ENCODE assay signal across 13 cellular contexts in genomic region chr6:113596477-113596876, GRCh38.
DNase-seq lines count a peak whose midpoint lies in the region; ATAC-seq and TF ChIP-seq lines count a peak whose summit lies in the region.
"Had no signal": no experiment of that assay in that cellular context is flagged by ENCODE, and none has a peak within 500 bp of the region (broad histone marks: within the 10 kb centered on the region; RNA-seq: fewer than 3 reads in every experiment).

No MANE protein-coding gene starts in this region.

- H3K4me2 ChIP-seq in parathyroid adenoma (ENCODE audit: low read length), result no peak overlapping the region

- no peak overlapping the region for H3K9ac ChIP-seq in parathyroid adenoma

- intact Hi-C loops in Right ventricle myocardium inferior (cut with DNase I) (no loop called here), cardiac septum (cut with DNase I) (no loop called here), left ventricle myocardium inferior (cut with micrococcal nuclease) (no loop called here), thyroid gland (cut with DNase I) (no loop called here)

- H2AFZ ChIP-seq in parathyroid adenoma, result peak overlapping the region; percentile 57

- no peaks in the 10 kb centered on the region for H3K36me3 Mint-ChIP-seq in activated CD8-positive, alpha-beta memory T cell treated with anti-CD3 and anti-CD28 coated beads, Interleukin-2, amount 10 ng/mL, durations not matched to agents 7 days and 5 days

- no peak for TF ChIP-seq EP300 in upper lobe of left lung (IDR thresholded peaks at IDR 0.05)

- peak; percentile 26 for ATAC-seq in Right ventricle myocardium inferior
- no peak for ATAC-seq in upper lobe of left lung (ENCODE audit: low FRiP score in 2 of 2)
- no peak for ATAC-seq in activated CD8-positive, alpha-beta memory T cell treated with anti-CD3 and anti-CD28 coated beads, Interleukin-2, amount 10 ng/mL, durations not matched to agents 7 days and 5 days
- ATAC-seq: activated naive CD4-positive, alpha-beta T cell treated with anti-CD3 and anti-CD28 coated beads, Interleukin-2, amount 50 U/mL, for 72 hours had no signal

- no peak overlapping the region for H3K27ac Mint-ChIP-seq in activated CD8-positive, alpha-beta memory T cell treated with anti-CD3 and anti-CD28 coated beads, Interleukin-2, amount 10 ng/mL, durations not matched to agents 7 days and 5 days
- H3K27ac Mint-ChIP-seq: activated naive CD4-positive, alpha-beta T cell treated with anti-CD3 and anti-CD28 coated beads, Interleukin-2, amount 50 U/mL, for 72 hours; dendritic cell treated with granulocyte-macrophage colony-stimulating factor and Interleukin-4, amounts not matched to agents 40 ng/mL and 50 ng/mL, for 4 days had no signal

- 45 to 53% methylated on average over 3 of the region's 3 CpGs for WGBS in upper lobe of left lung, 2 donors
- WGBS in thyroid gland, 2 donors, result 58 to 75% methylated on average over 3 of the region's 3 CpGs

- H3K36me3 ChIP-seq in left ventricle myocardium inferior (no peaks in the 10 kb centered on the region), parathyroid adenoma (ENCODE audit: control insufficient read depth, insufficient read depth, low read length) (no peaks in the 10 kb centered on the region), upper lobe of left lung (no peaks in the 10 kb centered on the region), thyroid gland (no peaks in the 10 kb centered on the region)
- H3K36me3 ChIP-seq: WERI-Rb-1 had no signal

- H3K9me3 ChIP-seq in left ventricle myocardium inferior (replicated peaks) (no peaks in the 10 kb centered on the region), parathyroid adenoma (ENCODE audit: control insufficient read depth, low read length) (no peaks in the 10 kb centered on the region), upper lobe of left lung (no peaks in the 10 kb centered on the region), thyroid gland (no peaks in the 10 kb centered on the region)

- H3K79me2 ChIP-seq in parathyroid adenoma, result no peaks in the 10 kb centered on the region

- H3K9me3 Mint-ChIP-seq in activated CD8-positive, alpha-beta memory T cell treated with anti-CD3 and anti-CD28 coated beads, Interleukin-2, amount 10 ng/mL, durations not matched to agents 7 days and 5 days (ENCODE audit: low read depth), result no peaks in the 10 kb centered on the region

- no peak for TF ChIP-seq CTCF in left ventricle myocardium inferior (IDR thresholded peaks at IDR 0.05; ENCODE audit: borderline replicate concordance)
- no peak for TF ChIP-seq CTCF in parathyroid adenoma (IDR thresholded peaks at IDR 0.05)
- no peak for TF ChIP-seq CTCF in upper lobe of left lung (IDR thresholded peaks at IDR 0.05)
- TF ChIP-seq CTCF in thyroid gland (IDR thresholded peaks at IDR 0.05), result no peak

- TF ChIP-seq POLR2A in upper lobe of left lung (IDR thresholded peaks at IDR 0.05) (no peak), thyroid gland (IDR thresholded peaks at IDR 0.05) (no peak)

- H3K4me1 Mint-ChIP-seq in activated CD8-positive, alpha-beta memory T cell treated with anti-CD3 and anti-CD28 coated beads, Interleukin-2, amount 10 ng/mL, durations not matched to agents 7 days and 5 days, result no peaks in the 10 kb centered on the region

- no peaks in the 10 kb centered on the region for H3K27me3 ChIP-seq in left ventricle myocardium inferior (ENCODE audit: low read depth)
- H3K27me3 ChIP-seq in parathyroid adenoma (ENCODE audit: control insufficient read depth, insufficient read depth, low read length), result no peaks in the 10 kb centered on the region
- H3K27me3 ChIP-seq in upper lobe of left lung, result no peaks in the 10 kb centered on the region
- H3K27me3 ChIP-seq in thyroid gland, result no peaks in the 10 kb centered on the region

- CTCF ChIA-PET in activated CD8-positive, alpha-beta memory T cell treated with anti-CD3 and anti-CD28 coated beads, Interleukin-2, amount 10 ng/mL, durations not matched to agents 7 days and 5 days (lab: Charles Lee), result no interaction called here

- peaks cover 31% of the 10 kb centered on the region for H3K4me1 ChIP-seq in left ventricle myocardium inferior
- H3K4me1 ChIP-seq in parathyroid adenoma, result peaks cover 10% of the 10 kb centered on the region
- peaks cover 0 to 6% (median 0%) of the 10 kb centered on the region in 4 donors for H3K4me1 ChIP-seq in upper lobe of left lung
- peaks cover 0 to 7% of the 10 kb centered on the region in 2 donors for H3K4me1 ChIP-seq in thyroid gland

- no peak for DNase-seq in Right ventricle myocardium inferior (ENCODE audit: missing footprints)
- no peak for DNase-seq in cardiac septum (ENCODE audit: low spot score)
- no peak for DNase-seq in left ventricle myocardium inferior
- DNase-seq in upper lobe of left lung, result no peak
- no peak for DNase-seq in thyroid gland
- no peak for DNase-seq in activated CD8-positive, alpha-beta memory T cell treated with anti-CD3 and anti-CD28 coated beads, Interleukin-2, amount 10 ng/mL, durations not matched to agents 7 days and 5 days
- DNase-seq in LoVo (ENCODE audit: low spot score), result no peak
- DNase-seq: GF-D8, midbrain, WERI-Rb-1 had no signal

- H3K27ac ChIP-seq in left ventricle myocardium inferior (replicated peaks) (peak overlapping the region; percentile 76), parathyroid adenoma (peak overlapping the region; percentile 20), upper lobe of left lung (peak overlapping the region in 3 of 4 donors; percentile 0 to 36 (median 16)), thyroid gland (no peak overlapping the region)
- H3K27ac ChIP-seq: WERI-Rb-1 had no signal

- H3K4me3 ChIP-seq in left ventricle myocardium inferior (no peak overlapping the region), parathyroid adenoma (ENCODE audit: low read depth, low read length) (no peak overlapping the region), upper lobe of left lung (no peak overlapping the region), thyroid gland (replicated peaks in 1 of 3) (no peak overlapping the region)

- no peak overlapping the region for H3K4me3 Mint-ChIP-seq in activated CD8-positive, alpha-beta memory T cell treated with anti-CD3 and anti-CD28 coated beads, Interleukin-2, amount 10 ng/mL, durations not matched to agents 7 days and 5 days
- H3K4me3 Mint-ChIP-seq: dendritic cell treated with granulocyte-macrophage colony-stimulating factor and Interleukin-4, amounts not matched to agents 40 ng/mL and 50 ng/mL, for 4 days had no signal

- no peaks in the 10 kb centered on the region for H3K27me3 Mint-ChIP-seq in activated CD8-positive, alpha-beta memory T cell treated with anti-CD3 and anti-CD28 coated beads, Interleukin-2, amount 10 ng/mL, durations not matched to agents 7 days and 5 days
- H3K27me3 Mint-ChIP-seq: dendritic cell treated with granulocyte-macrophage colony-stimulating factor and Interleukin-4, amounts not matched to agents 40 ng/mL and 50 ng/mL, for 4 days had no signal

Comparison
In these comparisons a context has a peak if more than half of its experiments do, and no peak if none do; other contexts are left out.
1. H3K27ac ChIP-seq: peak in left ventricle myocardium inferior (single experiment), parathyroid adenoma (single experiment) and upper lobe of left lung (3 of 4); none in thyroid gland (0 of 3).